ENCODE assay signal across 20 cellular contexts in genomic region chr13:67145950-67146349, GRCh38.
DNase-seq lines count a peak whose midpoint lies in the region; ATAC-seq, FAIRE-seq and TF ChIP-seq lines count a peak whose summit lies in the region.
"Had no signal": no experiment of that assay in that cellular context is flagged by ENCODE, and none has a peak within 500 bp of the region (broad histone marks: within the 10 kb centered on the region; RNA-seq: fewer than 3 reads in every experiment).

No MANE protein-coding gene starts in this region.

- peak overlapping the region in 8 of 12 donors; percentile 69 to 91 (median 80) for H3K27ac ChIP-seq in heart left ventricle
- no peak overlapping the region for H3K27ac ChIP-seq in right cardiac atrium (ENCODE audit: low read length)
- peak overlapping the region in 1 of 2 experiments; percentile 65; a peak in 1 of 6 replicates for H3K27ac ChIP-seq in A549
- H3K27ac ChIP-seq in SJCRH30, result peak overlapping the region; percentile 89
- H3K27ac ChIP-seq: GM23248 had no signal

- CTCF ChIA-PET in A549 (lab: Yijun Ruan, JAX), result no interaction called here

- H3K27me3 ChIP-seq in heart left ventricle (no peaks in the 10 kb centered on the region), right cardiac atrium (ENCODE audit: control insufficient read depth, insufficient read depth) (no peaks in the 10 kb centered on the region), SJCRH30 (no peaks in the 10 kb centered on the region)

- 13 to 32% (median 25%) methylated on average over 1 of the region's 1 CpG for WGBS in heart left ventricle, 4 donors
- WGBS in right cardiac atrium, result 31% methylated on average over 1 of the region's 1 CpG
- 29% methylated on average over 1 of the region's 1 CpG for WGBS in A549 (ENCODE audit: missing lambda C conversion rate)

- peak overlapping the region; percentile 73; the same call in 2 of the 3 replicates for H3K4me2 ChIP-seq in A549

- intact Hi-C loops in heart left ventricle (cut with DNase I), result loop anchor here in 4 of 10 donors (5.0 kb wide), 3 partner anchors 49 to 86 kb away; partner anchors contain the start of gene PCDH9 (in 1 of the 4)
- intact Hi-C loops in right cardiac atrium (cut with DNase I), result no loop called here

- no peaks in the 10 kb centered on the region for H3K36me3 ChIP-seq in heart left ventricle
- H3K36me3 ChIP-seq in SJCRH30, result no peaks in the 10 kb centered on the region

- no peak for TF ChIP-seq CTCF in heart left ventricle (IDR thresholded peaks at IDR 0.05)
- TF ChIP-seq CTCF in A549 (IDR thresholded peaks at IDR 0.05), result no peak

- H3K9me3 ChIP-seq in heart left ventricle (no peaks in the 10 kb centered on the region), right cardiac atrium (ENCODE audit: control insufficient read depth, low read length) (no peaks in the 10 kb centered on the region), A549 (no peaks in the 10 kb centered on the region), SJCRH30 (replicated peaks) (no peaks in the 10 kb centered on the region)

- peaks cover 0 to 49% (median 26%) of the 10 kb centered on the region in 12 donors for H3K4me1 ChIP-seq in heart left ventricle
- peaks cover 2% of the 10 kb centered on the region for H3K4me1 ChIP-seq in right cardiac atrium (ENCODE audit: control insufficient read depth, insufficient read depth, low read length)
- H3K4me1 ChIP-seq in A549, result peaks cover 55% of the 10 kb centered on the region
- peaks cover 35% of the 10 kb centered on the region for H3K4me1 ChIP-seq in SJCRH30

- no peak overlapping the region for H3K4me3 ChIP-seq in heart left ventricle
- H3K4me3 ChIP-seq in right cardiac atrium (ENCODE audit: low read length), result no peak overlapping the region
- H3K4me3 ChIP-seq in A549, result no peak overlapping the region
- H3K4me3 ChIP-seq in SJCRH30, result no peak overlapping the region
- H3K4me3 ChIP-seq: GM12878, GM23248 had no signal

- TF ChIP-seq POLR2A in heart left ventricle (IDR thresholded peaks at IDR 0.05) (no peak), A549 (IDR thresholded peaks at IDR 0.05; ENCODE audit: low read length) (no peak)

- DNase-seq in heart left ventricle (no peak), right cardiac atrium (no peak), A549 (ENCODE audit: low read depth in 1 of 2, low spot score in 1 of 2) (no peak), SJCRH30 (no peak), SW 1271 (lab: John Stamatoyannopoulos, UW) (no peak), T-helper 9 cell (no peak)
- no peak for DNase-seq in stimulated activated CD4-positive, alpha-beta T cell treated with anti-CD3 and anti-CD28 coated beads, Interleukin-2, amount 100 ng/mL, for 24 hours
- DNase-seq: 8988T; AML-193; CD4-positive, CD25-positive, alpha-beta regulatory T cell; CD8-positive, alpha-beta memory T cell; COR-L47; DMS 273 treated with DMSO at 0.1 percent for 48 hours; DMS53; DND-41; EL; GM23248; HCEC 1CT had no signal

- POLR2A ChIA-PET in A549 (lab: Yijun Ruan, JAX), result no interaction called here

- ATAC-seq in heart left ventricle (no peak), right cardiac atrium (no peak), A549 (no peak)
- ATAC-seq: GM12878 had no signal

- TF ChIP-seq RAD21 in A549 (conservative IDR thresholded peaks at IDR 0.05 in 1 of 2, IDR thresholded peaks at IDR 0.05 in 1 of 2), result no peak

- TF ChIP-seq EP300 in A549 (IDR thresholded peaks at IDR 0.05), result no peak

- FAIRE-seq in A549 (lab: Jason Lieb, UNC), result no peak
- peak; percentile 88 for FAIRE-seq in islet of Langerhans (lab: Jason Lieb, UNC)
- FAIRE-seq: GM12878 had no signal

TF ChIP-seq in A549, 52 proteins besides CTCF, POLR2A, EP300 and RAD21:
- TF ChIP-seq KDM5A (IDR thresholded peaks at IDR 0.05) (no peak), USF2 (IDR thresholded peaks at IDR 0.05) (no peak), ATOH8 (CRISPR knock-in tag; IDR thresholded peaks at IDR 0.05; ENCODE audit: low read depth) (no peak), EHMT2 (IDR thresholded peaks at IDR 0.05; ENCODE audit: low read depth) (no peak), SMC3 (IDR thresholded peaks at IDR 0.05) (no peak), ESRRA (IDR thresholded peaks at IDR 0.05; ENCODE audit: borderline replicate concordance, low read length) (no peak), NPAS2 (CRISPR knock-in tag; IDR thresholded peaks at IDR 0.05; ENCODE audit: borderline replicate concordance) (no peak), SREBF2 (IDR thresholded peaks at IDR 0.05) (no peak)
